ENCODE assay signal across 25 cellular contexts in genomic region chr3:5015056-5015455, GRCh38. TPM values are rescaled to one million over a fixed set of nuclear protein-coding genes. Genes with fewer than 3 reads are reported as not detected.
DNase-seq lines count a peak whose midpoint lies in the region; ATAC-seq and TF ChIP-seq lines count a peak whose summit lies in the region.
"Had no signal": no experiment of that assay in that cellular context is flagged by ENCODE, and none has a peak within 500 bp of the region (broad histone marks: within the 10 kb centered on the region; RNA-seq: fewer than 3 reads in every experiment).

No MANE protein-coding gene starts in this region.

- H2AK5ac ChIP-seq in mesendoderm (ENCODE audit: low read length), result no peak overlapping the region

- H3K4me1 ChIP-seq in BLaER1 treated with 17β-estradiol and CSF1 and Interleukin-3, amounts not matched to agents 10 nM and 100 nM, result peaks cover 53 to 100% (median 93%) of the 10 kb centered on the region in 10 experiments
- peaks cover 39% of the 10 kb centered on the region for H3K4me1 ChIP-seq in mesendoderm (ENCODE audit: control insufficient read depth, low read depth, low read length)
- H3K4me1 ChIP-seq: BE2C, HAP-1, prostate gland, uterus had no signal

- no peak overlapping the region for H3K9ac ChIP-seq in BLaER1 treated with 17β-estradiol and CSF1 and Interleukin-3, amounts not matched to agents 10 nM and 100 nM
- no peak overlapping the region for H3K9ac ChIP-seq in mesendoderm (ENCODE audit: low read length)
- H3K9ac ChIP-seq: SK-N-SH had no signal

- DNase-seq in activated CD4-positive, alpha-beta T cell treated with anti-CD3 and anti-CD28 coated beads, Interleukin-2, amount 10 ng/mL, durations not matched to agents 7 days and 5 days, result no peak
- no peak for DNase-seq in activated CD4-positive, alpha-beta T cell treated with anti-CD3 and anti-CD28 coated beads for 1 hour
- no peak for DNase-seq in activated B cell treated with CpG ODN at 0.5 μM for 24 hours
- DNase-seq in mesendoderm, result no peak
- no peak for DNase-seq in GM19240 (ENCODE audit: insufficient read length, low spot score)
- DNase-seq: activated T-cell treated with anti-CD3 and anti-CD28 coated beads, Interleukin-2, amount 50 U/mL, for 48 hours; BE2C; effector memory CD4-positive, alpha-beta T cell; erythroblast; head of caudate nucleus; NCI-H1092; NCI-H1930; NCI-H2227 treated with DMSO at 0.1 percent for 48 hours; SK-N-SH; stimulated activated CD8-positive, alpha-beta memory T cell treated with anti-CD3 and anti-CD28 coated beads, Interleukin-4, amount 100 ng/mL, for 48 hours; T1000; uterus had no signal

- peak overlapping the region; percentile 0 for H2BK5ac ChIP-seq in mesendoderm (ENCODE audit: low read length)

- H3K4me3 Mint-ChIP-seq in activated CD4-positive, alpha-beta T cell treated with anti-CD3 and anti-CD28 coated beads, Interleukin-2, amount 10 ng/mL, durations not matched to agents 7 days and 5 days, result no peak overlapping the region
- no peak overlapping the region for H3K4me3 Mint-ChIP-seq in activated B cell treated with CpG ODN at 0.5 μM for 24 hours

- no peaks in the 10 kb centered on the region for H3K9me3 ChIP-seq in BLaER1 treated with 17β-estradiol and CSF1 and Interleukin-3, amounts not matched to agents 10 nM and 100 nM (replicated peaks in 1 of 11)
- H3K9me3 ChIP-seq: BE2C, HAP-1, prostate gland, SK-N-SH, uterus had no signal

- WGBS in mesendoderm (ENCODE audit: extremely low coverage, insufficient coverage, low lambda C conversion rate), result no CpG with 5 or more reads among the region's 5 CpGs

- H3K4ac ChIP-seq in mesendoderm (ENCODE audit: low read depth, low read length), result no peak overlapping the region

- peaks cover 88% of the 10 kb centered on the region for H3K4me1 Mint-ChIP-seq in activated CD4-positive, alpha-beta T cell treated with anti-CD3 and anti-CD28 coated beads, Interleukin-2, amount 10 ng/mL, durations not matched to agents 7 days and 5 days
- H3K4me1 Mint-ChIP-seq in activated B cell treated with CpG ODN at 0.5 μM for 24 hours, result peaks cover 94% of the 10 kb centered on the region

- H3K4me3 ChIP-seq in BLaER1 treated with 17β-estradiol and CSF1 and Interleukin-3, amounts not matched to agents 10 nM and 100 nM, result no peak overlapping the region
- no peak overlapping the region for H3K4me3 ChIP-seq in mesendoderm (ENCODE audit: low read length)
- H3K4me3 ChIP-seq: GM12878, HAP-1, lung, prostate gland, uterus had no signal

- peak overlapping the region; percentile 71 for H3K56ac ChIP-seq in mesendoderm (ENCODE audit: low read length)

- H4K8ac ChIP-seq in mesendoderm (ENCODE audit: low read depth, low read length), result no peak overlapping the region

- TF ChIP-seq CTCF in activated B cell treated with CpG ODN at 0.5 μM for 24 hours (IDR thresholded peaks at IDR 0.05), result no peak

- no peak overlapping the region for H4K5ac ChIP-seq in mesendoderm (ENCODE audit: low read length)

- H3K79me2 ChIP-seq in mesendoderm (ENCODE audit: control insufficient read depth, insufficient read depth, low read length), result no peaks in the 10 kb centered on the region

- peak overlapping the region; percentile 21 for H3K27ac Mint-ChIP-seq in activated CD4-positive, alpha-beta T cell treated with anti-CD3 and anti-CD28 coated beads, Interleukin-2, amount 10 ng/mL, durations not matched to agents 7 days and 5 days
- peak overlapping the region; percentile 95 for H3K27ac Mint-ChIP-seq in activated B cell treated with CpG ODN at 0.5 μM for 24 hours

- peak overlapping the region; percentile 72 for H3K18ac ChIP-seq in mesendoderm (ENCODE audit: low read length)

- no peaks in the 10 kb centered on the region for H3K79me1 ChIP-seq in mesendoderm (ENCODE audit: low read length)

- H3K36me3 ChIP-seq in BLaER1 treated with 17β-estradiol and CSF1 and Interleukin-3, amounts not matched to agents 10 nM and 100 nM, result no peaks in the 10 kb centered on the region
- no peaks in the 10 kb centered on the region for H3K36me3 ChIP-seq in mesendoderm (ENCODE audit: control insufficient read depth, insufficient read depth, low read length)
- H3K36me3 ChIP-seq: BE2C, HAP-1, prostate gland, uterus had no signal

- ATAC-seq in activated B cell treated with CpG ODN at 0.5 μM for 24 hours (ENCODE audit: low read depth), result no peak
- no peak for ATAC-seq in GM19023 (IDR thresholded peaks at IDR 0.05; ENCODE audit: unreplicated experiment)
- no peak for ATAC-seq in GM19397 (IDR thresholded peaks at IDR 0.05; ENCODE audit: unreplicated experiment)
- ATAC-seq: GM12878 had no signal

- H3K4me2 ChIP-seq in BLaER1 treated with 17β-estradiol and CSF1 and Interleukin-3, amounts not matched to agents 10 nM and 100 nM, result peak overlapping the region in 6 of 11 experiments; percentile 83 to 94 (median 93); a peak in 10 of 22 replicates
- no peak overlapping the region for H3K4me2 ChIP-seq in mesendoderm (ENCODE audit: low read length)
- H3K4me2 ChIP-seq: SK-N-SH had no signal

- H3K9me3 Mint-ChIP-seq in activated CD4-positive, alpha-beta T cell treated with anti-CD3 and anti-CD28 coated beads, Interleukin-2, amount 10 ng/mL, durations not matched to agents 7 days and 5 days, result no peaks in the 10 kb centered on the region
- H3K9me3 Mint-ChIP-seq in activated B cell treated with CpG ODN at 0.5 μM for 24 hours, result no peaks in the 10 kb centered on the region

- CTCF ChIA-PET in activated CD4-positive, alpha-beta T cell treated with anti-CD3 and anti-CD28 coated beads, Interleukin-2, amount 10 ng/mL, durations not matched to agents 7 days and 5 days (lab: Charles Lee), result interaction anchor here (1.7 to 3.2 kb wide), 3 partner anchors 9 to 35 kb away, joined by 6 to 14 read pairs (median 10); partner anchors contain the start of gene BHLHE40
- CTCF ChIA-PET in activated B cell treated with CpG ODN at 0.5 μM for 24 hours (lab: Charles Lee), result no interaction called here

- H3K36me3 Mint-ChIP-seq in activated CD4-positive, alpha-beta T cell treated with anti-CD3 and anti-CD28 coated beads, Interleukin-2, amount 10 ng/mL, durations not matched to agents 7 days and 5 days (ENCODE audit: low read depth), result peaks cover 3% of the 10 kb centered on the region
- H3K36me3 Mint-ChIP-seq in activated B cell treated with CpG ODN at 0.5 μM for 24 hours (ENCODE audit: low read depth), result no peaks in the 10 kb centered on the region
- H3K36me3 Mint-ChIP-seq: brain had no signal

- intact Hi-C loops in activated B cell treated with CpG ODN at 0.5 μM for 24 hours (cut with micrococcal nuclease), result no loop called here

- no peaks in the 10 kb centered on the region for H3K27me3 ChIP-seq in BLaER1 treated with 17β-estradiol and CSF1 and Interleukin-3, amounts not matched to agents 10 nM and 100 nM
- no peaks in the 10 kb centered on the region for H3K27me3 ChIP-seq in mesendoderm (ENCODE audit: insufficient read depth, low read length, poor library complexity)
- H3K27me3 ChIP-seq: BE2C, uterus had no signal

- no peak overlapping the region for H3K23ac ChIP-seq in mesendoderm (ENCODE audit: low read length)

- H3K27ac ChIP-seq in BLaER1 treated with 17β-estradiol and CSF1 and Interleukin-3, amounts not matched to agents 10 nM and 100 nM, result peak overlapping the region in 5 of 11 experiments; percentile 15 to 86 (median 82); a peak in 8 of 22 replicates
- no peak overlapping the region for H3K27ac ChIP-seq in mesendoderm (ENCODE audit: low read depth, low read length)
- H3K27ac ChIP-seq: prostate gland had no signal

- POLR2A ChIA-PET in activated CD4-positive, alpha-beta T cell treated with anti-CD3 and anti-CD28 coated beads, Interleukin-2, amount 10 ng/mL, durations not matched to agents 7 days and 5 days (lab: Charles Lee), result no interaction called here
- POLR2A ChIA-PET in activated B cell treated with CpG ODN at 0.5 μM for 24 hours (lab: Charles Lee), result interaction anchor here (0.7 to 9.3 kb wide), 3 partner anchors 12 to 38 kb away, joined by 3 to 478 read pairs (median 5); partner anchors contain the start of gene BHLHE40

- H2BK120ac ChIP-seq in mesendoderm (ENCODE audit: low read depth, low read length), result peak overlapping the region; percentile 82

- H2BK15ac ChIP-seq in mesendoderm (replicated peaks; ENCODE audit: low read depth), result no peak overlapping the region

- peaks cover 0 to 9% (median 0%) of the 10 kb centered on the region in 11 experiments; a peak in 4 of 22 replicates for H4K20me1 ChIP-seq in BLaER1 treated with 17β-estradiol and CSF1 and Interleukin-3, amounts not matched to agents 10 nM and 100 nM

- H3K27me3 Mint-ChIP-seq in activated CD4-positive, alpha-beta T cell treated with anti-CD3 and anti-CD28 coated beads, Interleukin-2, amount 10 ng/mL, durations not matched to agents 7 days and 5 days, result peaks cover 2% of the 10 kb centered on the region
- no peaks in the 10 kb centered on the region for H3K27me3 Mint-ChIP-seq in activated B cell treated with CpG ODN at 0.5 μM for 24 hours

RNA-seq across cellular contexts. Expression of gene BHLHE40, which starts 35.8 kb away (rescaled TPM):
- 100 to 1,000 TPM; 105 to 112 TPM for total RNA-seq in activated CD4-positive, alpha-beta T cell treated with anti-CD3 and anti-CD28 coated beads, Interleukin-2, amount 10 ng/mL, durations not matched to agents 7 days and 5 days
- total RNA-seq in activated B cell treated with CpG ODN at 0.5 μM for 24 hours, result 41.5 and 43.9 TPM in 2 replicates
- polyA plus RNA-seq in mesendoderm (2013, experiment 1 of 2), result 22.9 TPM
- 23.5 TPM for polyA plus RNA-seq in mesendoderm (2013, experiment 2 of 2)
